In the genomic region with DNA sequence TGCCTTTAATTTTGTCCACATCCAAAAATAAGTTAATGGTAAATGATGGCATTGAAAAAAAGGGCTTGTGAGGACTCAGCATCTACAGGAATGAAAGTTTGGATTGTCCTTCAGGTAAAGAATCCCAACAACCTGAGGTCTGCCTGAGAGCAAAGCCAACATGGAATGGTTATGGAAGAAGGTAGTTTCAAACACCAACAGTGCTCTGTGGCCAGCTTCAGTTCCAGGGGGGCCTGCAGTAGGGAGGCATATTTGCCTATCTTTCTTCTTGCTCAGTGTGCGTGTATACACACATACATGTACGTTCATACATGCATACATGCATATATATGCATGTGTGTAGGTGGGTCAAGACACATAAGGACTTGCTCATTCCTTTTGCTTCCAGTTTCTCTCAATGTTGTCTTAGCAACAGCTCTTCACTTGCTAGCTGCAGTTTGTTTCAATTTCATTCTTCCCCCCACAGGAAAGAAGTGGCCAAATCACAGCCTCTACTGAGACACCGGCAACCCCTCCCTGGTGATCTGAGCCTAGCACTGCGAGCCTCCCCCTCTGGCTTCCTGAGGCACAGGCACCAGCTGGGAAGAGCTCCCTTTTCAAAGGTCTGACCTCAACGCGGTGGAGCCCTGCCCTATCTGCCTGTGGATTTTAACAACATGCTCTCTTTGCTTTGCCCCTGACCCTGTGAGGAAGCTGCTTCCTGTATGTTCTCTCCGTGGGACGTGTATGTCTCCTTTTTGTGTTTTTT, we compare ENCODE assay signal across 8 cellular contexts.
DNase-seq lines count a peak whose midpoint lies in the region; ATAC-seq and TF ChIP-seq lines count a peak whose summit lies in the region.

No MANE protein-coding gene starts in this region.

- no peak overlapping the region for H3K4me2 ChIP-seq in hepatocyte
- H3K4me2 ChIP-seq in mammary epithelial cell (ENCODE audit: insufficient read depth, low read depth, low read length): no peak overlapping the region

- in situ Hi-C loops in mammary epithelial cell (cut with MboI; ENCODE audit: low sequenced_read_pairs in 2 of 2): no loop called here

- H3K9me3 ChIP-seq in hepatocyte (ENCODE audit: low read depth) (no peaks in the 10 kb centered on the region), mammary epithelial cell (replicated peaks; ENCODE audit: insufficient read depth, low read length) (no peaks in the 10 kb centered on the region)

- H2AFZ ChIP-seq in hepatocyte (peak overlapping the region; percentile 13), mammary epithelial cell (ENCODE audit: low read depth, low read length) (no peak overlapping the region)

- H3K27me3 ChIP-seq in hepatocyte (no peaks in the 10 kb centered on the region), mammary epithelial cell (ENCODE audit: insufficient read depth, low read length) (no peaks in the 10 kb centered on the region)

- 46% methylated on average over 8 of the region's 8 CpGs for WGBS in hepatocyte (ENCODE audit: low lambda C conversion rate, missing lambda C conversion rate)
- WGBS in mammary epithelial cell (ENCODE audit: low coverage, missing lambda C conversion rate): 70% methylated on average over 8 of the region's 8 CpGs

- no peak overlapping the region for H3K9ac ChIP-seq in mammary epithelial cell (ENCODE audit: insufficient read depth, low read length)

- no TSS peak for BruUV-seq in mammary epithelial cell (replicated peaks; lab: Mats Ljungman, UMichigan)

- TF ChIP-seq CTCF in GM12864 (IDR thresholded peaks at IDR 0.05; ENCODE audit: low read depth, low read length, missing control alignments) (no peak), hepatocyte (IDR thresholded peaks at IDR 0.05; ENCODE audit: poor library complexity) (no peak), mammary epithelial cell (conservative IDR thresholded peaks at IDR 0.05 in 1 of 2, IDR thresholded peaks at IDR 0.05 in 1 of 2; ENCODE audit: extremely low read depth in 1 of 2, insufficient read depth in 1 of 2, low read depth in 1 of 2, low read length in 2 of 2) (no peak)

- H3K27ac ChIP-seq in hepatocyte (no peak overlapping the region), substantia nigra (ENCODE audit: low read depth, low read length, poor library complexity, severe bottlenecking) (peak overlapping the region; percentile 4), mammary epithelial cell (ENCODE audit: insufficient read depth, low read depth, low read length) (no peak overlapping the region)

- H3K4me3 ChIP-seq in GM12864 (ENCODE audit: low read depth, low read length): peak overlapping the region; percentile 45
- no peak overlapping the region for H3K4me3 ChIP-seq in hepatocyte
- no peak overlapping the region for H3K4me3 ChIP-seq in mammary epithelial cell (replicated peaks in 1 of 3; ENCODE audit: insufficient read depth in 1 of 3, low read depth in 2 of 3, low read length in 3 of 3)

- no peaks in the 10 kb centered on the region for H3K79me2 ChIP-seq in hepatocyte
- no peaks in the 10 kb centered on the region for H3K79me2 ChIP-seq in mammary epithelial cell (ENCODE audit: insufficient read depth, low read length)

- no peaks in the 10 kb centered on the region for H3K9me2 ChIP-seq in hepatocyte (replicated peaks; ENCODE audit: insufficient read depth)

- intact Hi-C loops in mammary epithelial cell (cut with micrococcal nuclease): no loop called here

- DNase-seq in GM12864 (ENCODE audit: low read depth) (peak; percentile 81), hepatocyte (ENCODE audit: low spot score) (no peak), substantia nigra (lab: John Stamatoyannopoulos, UW) (no peak), mammary epithelial cell (no peak)
- DNase-seq in activated effector memory CD4-positive, alpha-beta T cell treated with Interleukin-2 at 50 U/mL for 16 hours: peak; percentile 32
- DNase-seq in effector CD8-positive, alpha-beta T cell (lab: John Stamatoyannopoulos, UW): no peak

- H3K36me3 ChIP-seq in hepatocyte (replicated peaks; ENCODE audit: insufficient read depth, low read depth) (no peaks in the 10 kb centered on the region), mammary epithelial cell (ENCODE audit: insufficient read depth, low read length) (no peaks in the 10 kb centered on the region)

- dilution Hi-C loops in mammary epithelial cell (cut with HindIII; ENCODE audit: low sequenced_read_pairs): no loop called here

- CTCF ChIA-PET in mammary epithelial cell (lab: Charles Lee; ENCODE audit: low non-redundant PET): no interaction called here

- H4K20me1 ChIP-seq in hepatocyte (ENCODE audit: insufficient read depth, poor library complexity, severe bottlenecking): no peaks in the 10 kb centered on the region
- no peaks in the 10 kb centered on the region for H4K20me1 ChIP-seq in mammary epithelial cell (ENCODE audit: insufficient read depth, low read length)

- H3K4me1 ChIP-seq in hepatocyte (ENCODE audit: insufficient read depth) (no peaks in the 10 kb centered on the region), mammary epithelial cell (ENCODE audit: insufficient read depth, low read length) (peaks cover 9% of the 10 kb centered on the region)

- ATAC-seq in GM21447 (IDR thresholded peaks at IDR 0.05; ENCODE audit: unreplicated experiment): peak; percentile 95
- peak; percentile 52 for ATAC-seq in HG03575 (IDR thresholded peaks at IDR 0.05; ENCODE audit: extremely low read depth, insufficient number of reproducible peaks, low FRiP score, unreplicated experiment)

Comparison
In these comparisons a context has a peak if more than half of its experiments do, and no peak if none do; other contexts are left out.
1. DNase-seq: peak in GM12864 (single experiment) and activated effector memory CD4-positive, alpha-beta T cell treated with Interleukin-2 at 50 U/mL for 16 hours (single experiment); none in hepatocyte (single experiment), substantia nigra (0 of 49), effector CD8-positive, alpha-beta T cell (single experiment) and mammary epithelial cell (single experiment).